Comparison of ENCODE assay signal across 8 cellular contexts in genomic region chr18:79528846-79529245, GRCh38.
A peak's percentile ranks its signal among the peaks of the same experiment; 100 is the strongest.
DNase-seq lines count a peak whose midpoint lies in the region; ATAC-seq and TF ChIP-seq lines count a peak whose summit lies in the region.

No MANE protein-coding gene starts in this region.

- no peak overlapping the region for H3K18ac ChIP-seq in IMR-90 (ENCODE audit: low read depth, low read length)

- H3K27ac ChIP-seq in IMR-90 (ENCODE audit: insufficient read depth, low read length) (no peak overlapping the region), SK-N-MC (no peak overlapping the region), cardiac muscle cell (no peak overlapping the region)

- H2BK20ac ChIP-seq in IMR-90 (ENCODE audit: low read depth, low read length), result no peak overlapping the region

- no peak overlapping the region for H2AK5ac ChIP-seq in IMR-90 (ENCODE audit: low read depth, low read length)

- peaks cover 5 to 28% of the 10 kb centered on the region in 2 donors for H3K36me3 Mint-ChIP-seq in activated naive CD4-positive, alpha-beta T cell treated with anti-CD3 and anti-CD28 coated beads, Interleukin-2, amount 50 U/mL, for 72 hours

- POLR2A ChIA-PET in IMR-90 (lab: Charles Lee; ENCODE audit: unreplicated experiment), result no interaction called here

- H2BK120ac ChIP-seq in IMR-90 (ENCODE audit: low read depth, low read length), result no peak overlapping the region

- H3K9me3 ChIP-seq in IMR-90 (ENCODE audit: control insufficient read depth, insufficient read depth, low read length), result no peaks in the 10 kb centered on the region
- H3K9me3 ChIP-seq in SK-N-MC (ENCODE audit: low read depth, low read length), result no peaks in the 10 kb centered on the region
- no peaks in the 10 kb centered on the region for H3K9me3 ChIP-seq in cardiac muscle cell (ENCODE audit: low read depth)

- no peaks in the 10 kb centered on the region; the same call in 1 of the 2 replicates for H4K20me1 ChIP-seq in IMR-90 (ENCODE audit: insufficient read depth, low read length)

- H3K27ac Mint-ChIP-seq in activated naive CD4-positive, alpha-beta T cell treated with anti-CD3 and anti-CD28 coated beads, Interleukin-2, amount 50 U/mL, for 72 hours, result peak overlapping the region in 1 of 2 donors; percentile 82

- peak; percentile 88 for TF ChIP-seq CTCF in IMR-90 (conservative IDR thresholded peaks at IDR 0.05; ENCODE audit: low read depth, low read length)
- peak; percentile 91 for TF ChIP-seq CTCF in cardiac muscle cell (IDR thresholded peaks at IDR 0.05; ENCODE audit: low read depth, low read length)

- no TSS peak for BruUV-seq in IMR-90 (replicated peaks; lab: Mats Ljungman, UMichigan)

- H2BK15ac ChIP-seq in IMR-90 (ENCODE audit: low read depth, low read length), result no peak overlapping the region

- no peak overlapping the region for H3K23ac ChIP-seq in IMR-90 (ENCODE audit: low read depth, low read length)

- TF ChIP-seq RAD21 in IMR-90 (IDR thresholded peaks at IDR 0.05; ENCODE audit: low read length), result peak; percentile 97

- H3K14ac ChIP-seq in IMR-90 (replicated peaks; ENCODE audit: low read depth, low read length), result no peak overlapping the region

- no peak overlapping the region for H4K8ac ChIP-seq in IMR-90 (ENCODE audit: low read depth in 2 of 2, low read length in 2 of 2)

- H3K36me3 ChIP-seq in IMR-90 (ENCODE audit: control insufficient read depth, insufficient read depth, low read length) (no peaks in the 10 kb centered on the region), SK-N-MC (ENCODE audit: insufficient read depth, low read length) (no peaks in the 10 kb centered on the region), cardiac muscle cell (peaks cover 5% of the 10 kb centered on the region)

- dilution Hi-C loops in IMR-90 (cut with HindIII; ENCODE audit: low sequenced_read_pairs, unreplicated experiment), result no loop called here

- no peaks in the 10 kb centered on the region for H3K9me1 ChIP-seq in IMR-90 (ENCODE audit: insufficient read depth, low read length)

- DNase-seq in GM04503 (ENCODE audit: low read depth) (peak; percentile 11), IMR-90 (peak; percentile 64), SK-N-MC (ENCODE audit: low read depth, low spot score) (peak; percentile 22), cardiac muscle cell (ENCODE audit: low read depth in 1 of 2, low spot score in 1 of 2) (peak; percentile 71 to 82), renal cortical epithelial cell (ENCODE audit: low read depth) (peak; percentile 51), NCI-H187 (lab: John Stamatoyannopoulos, UW) (no peak), cerebellum (ENCODE audit: low spot score) (no peak)
- peak; percentile 60 to 86 for DNase-seq in activated naive CD4-positive, alpha-beta T cell treated with anti-CD3 and anti-CD28 coated beads, Interleukin-2, amount 50 U/mL, for 72 hours (ENCODE audit: low spot score in 2 of 2)

- no peak overlapping the region for H2AFZ ChIP-seq in IMR-90 (replicated peaks; ENCODE audit: low read length, poor library complexity)

- H3K4ac ChIP-seq in IMR-90 (ENCODE audit: low read depth, low read length), result no peak overlapping the region

- H3K9ac ChIP-seq in IMR-90 (ENCODE audit: low read depth, low read length) (no peak overlapping the region), SK-N-MC (ENCODE audit: insufficient read length) (no peak overlapping the region)

- no peak overlapping the region for H2BK5ac ChIP-seq in IMR-90 (ENCODE audit: low read depth, low read length, poor library complexity, severe bottlenecking)

- intact Hi-C loops in IMR-90 (cut with micrococcal nuclease), result loop anchor here (1.0 kb wide), 3 partner anchors 115 to 148 kb away; no protein-coding TSS in a partner anchor

- peaks cover 15% of the 10 kb centered on the region for H3K27me3 ChIP-seq in IMR-90 (ENCODE audit: control insufficient read depth, insufficient read depth, low read length)
- no peaks in the 10 kb centered on the region for H3K27me3 ChIP-seq in cardiac muscle cell

- H4K91ac ChIP-seq in IMR-90 (ENCODE audit: insufficient read depth, low read depth, low read length), result no peak overlapping the region

- no peaks in the 10 kb centered on the region for H3K79me1 ChIP-seq in IMR-90 (ENCODE audit: low read depth in 1 of 2, low read length in 2 of 2)

- no peak overlapping the region for H4K5ac ChIP-seq in IMR-90 (ENCODE audit: low read depth, low read length)

- H3K4me2 ChIP-seq in IMR-90 (ENCODE audit: low read depth, low read length), result no peak overlapping the region

- ATAC-seq in IMR-90 (ENCODE audit: low read depth), result peak; percentile 92
- ATAC-seq in activated naive CD4-positive, alpha-beta T cell treated with anti-CD3 and anti-CD28 coated beads, Interleukin-2, amount 50 U/mL, for 72 hours, result no peak

- H2AK9ac ChIP-seq in IMR-90 (replicated peaks; ENCODE audit: low read depth, low read length, poor library complexity), result no peak overlapping the region

- no peaks in the 10 kb centered on the region for H3K9me3 Mint-ChIP-seq in activated naive CD4-positive, alpha-beta T cell treated with anti-CD3 and anti-CD28 coated beads, Interleukin-2, amount 50 U/mL, for 72 hours

- in situ Hi-C loops in IMR-90 (cut with MboI; ENCODE audit: low sequenced_read_pairs), result no loop called here

- WGBS in IMR-90 (ENCODE audit: extremely low coverage in 2 of 2, insufficient read length in 1 of 2), 2 experiments, result no CpG with 5 or more reads among the region's 26 CpGs

- H3K4me3 ChIP-seq in IMR-90 (ENCODE audit: insufficient read depth, low read depth, low read length), result no peak overlapping the region
- H3K4me3 ChIP-seq in SK-N-MC, result no peak overlapping the region
- no peak overlapping the region for H3K4me3 ChIP-seq in cardiac muscle cell

- 0 out of 2 replicates have a peak, but pooled peaks have one; percentile 30 for TF ChIP-seq POLR2A in IMR-90 (IDR thresholded peaks at IDR 0.05; ENCODE audit: low read depth, low read length)

- H3K4me1 ChIP-seq in IMR-90 (ENCODE audit: control insufficient read depth, insufficient read depth, low read length) (no peaks in the 10 kb centered on the region; the same call in 1 of the 2 replicates), cardiac muscle cell (ENCODE audit: low read depth) (no peaks in the 10 kb centered on the region)

- no peak overlapping the region for H3K56ac ChIP-seq in IMR-90 (ENCODE audit: extremely low read depth, insufficient read depth, low read length)

- CTCF ChIA-PET in IMR-90 (lab: Yijun Ruan, JAX), result interaction anchor here (0.8 to 1.0 kb wide), 2 partner anchors 8 to 148 kb away, joined by 3 read pairs; no protein-coding TSS in a partner anchor

TF ChIP-seq in IMR-90, 13 proteins besides CTCF, POLR2A, EP300 and RAD21:
- TF ChIP-seq SMC3 (IDR thresholded peaks at IDR 0.05; ENCODE audit: low read depth, low read length) (peak; percentile 98), CHD1 (IDR thresholded peaks at IDR 0.05; ENCODE audit: low read depth, low read length) (no peak)
TF ChIP-seq in IMR-90: peak in this region for 1.

Comparison
In these comparisons a context has a peak if more than half of its experiments do, and no peak if none do; other contexts are left out.
1. DNase-seq: peak in GM04503 (single experiment), IMR-90 (single experiment), SK-N-MC (single experiment), activated naive CD4-positive, alpha-beta T cell treated with anti-CD3 and anti-CD28 coated beads, Interleukin-2, amount 50 U/mL, for 72 hours (2 of 2), cardiac muscle cell (2 of 2) and renal cortical epithelial cell (single experiment); none in NCI-H187 (0 of 2) and cerebellum (single experiment).